27 cellular contexts compared by ENCODE assay signal in genomic region chr13:28730762-28731161, GRCh38.
"Had no signal": no experiment of that assay in that cellular context is flagged by ENCODE, and none has a peak within 500 bp of the region (broad histone marks: within the 10 kb centered on the region; RNA-seq: fewer than 3 reads in every experiment).

No MANE protein-coding gene starts in this region.

- ATAC-seq: effector memory CD8-positive, alpha-beta T cell; esophagus mucosa; foreskin keratinocyte; gastrocnemius medialis; gastroesophageal sphincter; heart left ventricle; heart right ventricle had no signal

- DNase-seq: colonic mucosa; cortex of kidney; dermis blood vessel endothelial cell; dorsolateral prefrontal cortex; effector CD4-positive, alpha-beta T cell; effector CD8-positive, alpha-beta T cell; effector memory CD4-positive, alpha-beta T cell; effector memory CD8-positive, alpha-beta T cell; endodermal cell; erythroblast; esophagus squamous epithelium; foreskin fibroblast; foreskin keratinocyte; foreskin melanocyte; gastrocnemius medialis; glutamatergic neuron; head of caudate nucleus; heart left ventricle; heart right ventricle had no signal

- H3K9me3 ChIP-seq: colonic mucosa, esophagus muscularis mucosa, esophagus squamous epithelium, gastrocnemius medialis, gastroesophageal sphincter, heart left ventricle, heart right ventricle had no signal

- H3K36me3 ChIP-seq: colonic mucosa, esophagus muscularis mucosa, esophagus squamous epithelium, gastrocnemius medialis, gastroesophageal sphincter, heart left ventricle, heart right ventricle had no signal

- H3K27ac ChIP-seq: colonic mucosa, coronary artery, dorsolateral prefrontal cortex, epithelial cell of prostate, esophagus muscularis mucosa, esophagus squamous epithelium, foreskin keratinocyte, gastrocnemius medialis, gastroesophageal sphincter, heart left ventricle, heart right ventricle had no signal

- H3K4me3 ChIP-seq: colonic mucosa, coronary artery, dorsolateral prefrontal cortex, esophagus muscularis mucosa, esophagus squamous epithelium, gastrocnemius medialis, gastroesophageal sphincter, heart left ventricle, heart right ventricle had no signal

- FAIRE-seq: colon, endothelial cell of umbilical vein, frontal cortex had no signal

- H3K4me1 ChIP-seq: colonic mucosa, esophagus muscularis mucosa, esophagus squamous epithelium, foreskin keratinocyte, gastrocnemius medialis, gastroesophageal sphincter, heart left ventricle, heart right ventricle had no signal

- H3K27me3 ChIP-seq: colonic mucosa, foreskin keratinocyte, heart left ventricle had no signal
